8 cellular contexts compared by ENCODE assay signal in the genomic region with DNA sequence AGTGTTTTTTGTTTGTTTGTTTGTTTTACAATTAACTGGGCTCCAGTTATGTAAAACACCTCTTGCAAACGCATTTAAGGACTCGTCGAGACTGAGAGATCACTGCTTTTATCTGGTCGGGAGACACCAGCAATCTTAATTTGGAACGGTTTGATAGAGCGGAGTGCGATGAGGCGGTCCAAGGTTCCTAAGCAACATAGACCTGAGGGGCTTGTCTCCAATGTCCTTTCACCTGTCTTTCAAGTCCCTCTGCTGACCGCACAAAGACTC. TPM values are rescaled to one million over a fixed set of nuclear protein-coding genes. Genes with fewer than 3 reads are reported as not detected.
A peak's percentile ranks its signal among the peaks of the same experiment; 100 is the strongest.
DNase-seq lines count a peak whose midpoint lies in the region; ATAC-seq and TF ChIP-seq lines count a peak whose summit lies in the region.

No MANE protein-coding gene starts in this region.

- H3K9ac ChIP-seq in colonic mucosa (ENCODE audit: low read depth in 2 of 2, low read length in 2 of 2) = peak overlapping the region; percentile 74 to 90

- no peaks in the 10 kb centered on the region for H3K27me3 ChIP-seq in CD4-positive, alpha-beta T cell (ENCODE audit: control insufficient read depth, insufficient read depth, low read length)
- no peaks in the 10 kb centered on the region for H3K27me3 ChIP-seq in colonic mucosa

- POLR2A ChIA-PET in CD4-positive, alpha-beta T cell (lab: Charles Lee) = interaction anchor here (0.5 to 4.7 kb wide), 18 partner anchors 9 to 1985 kb away, joined by 3 to 52 read pairs (median 4); a partner anchor contains a TSS

- no peak for DNase-seq in CD4-positive, alpha-beta T cell
- no peak for DNase-seq in colonic mucosa
- no peak for DNase-seq in nephron progenitor cell
- no peak for DNase-seq in NCI-H2171 treated with DMSO at 0.1 percent for 48 hours (lab: John Stamatoyannopoulos, UW)
- DNase-seq in dedifferentiated amniotic fluid mesenchymal stem cell (ENCODE audit: extremely low spot score) = no peak
- DNase-seq in NOMO-1 treated with dmso at 0.1 percent for 144 hours (lab: John Stamatoyannopoulos, UW; ENCODE audit: unreplicated experiment) = no peak

- peak overlapping the region; percentile 83 for H3K4me3 ChIP-seq in colonic mucosa

- no peak for TF ChIP-seq CTCF in CD4-positive, alpha-beta T cell (IDR thresholded peaks at IDR 0.05)
- TF ChIP-seq CTCF in colonic mucosa (IDR thresholded peaks at IDR 0.05) (no peak), nephron progenitor cell (IDR thresholded peaks at IDR 0.05) (no peak)

- no peaks in the 10 kb centered on the region for H3K27me3 Mint-ChIP-seq in CD4-positive, alpha-beta T cell
- no peaks in the 10 kb centered on the region for H3K27me3 Mint-ChIP-seq in IgD-negative memory B cell
- no peaks in the 10 kb centered on the region for H3K27me3 Mint-ChIP-seq in nephron progenitor cell (ENCODE audit: low read depth, poor library complexity)

- CTCF ChIA-PET in CD4-positive, alpha-beta T cell (lab: Charles Lee) = no interaction called here

- ATAC-seq in CD4-positive, alpha-beta T cell (ENCODE audit: poor library complexity) = peak; percentile 0
- ATAC-seq in GM18907 (IDR thresholded peaks at IDR 0.05; ENCODE audit: unreplicated experiment) = no peak

- no peaks in the 10 kb centered on the region for H3K9me3 ChIP-seq in CD4-positive, alpha-beta T cell (ENCODE audit: control insufficient read depth, low read length)
- H3K9me3 ChIP-seq in colonic mucosa = no peaks in the 10 kb centered on the region

- intact Hi-C loops in CD4-positive, alpha-beta T cell (cut with DNase I, micrococcal nuclease) = loop anchor here (5.0 to 10.0 kb wide), 8 partner anchors 48 to 1183 kb away; a partner anchor contains a TSS
- intact Hi-C loops in colonic mucosa (cut with DNase I) = no loop called here

- peaks cover 38% of the 10 kb centered on the region for H3K4me1 Mint-ChIP-seq in CD4-positive, alpha-beta T cell (ENCODE audit: low read depth)
- H3K4me1 Mint-ChIP-seq in IgD-negative memory B cell = peaks cover 19 to 31% (median 26%) of the 10 kb centered on the region in 3 donors
- peaks cover 32% of the 10 kb centered on the region for H3K4me1 Mint-ChIP-seq in nephron progenitor cell

- H3K4me1 ChIP-seq in colonic mucosa = peaks cover 17% of the 10 kb centered on the region

- H3K27ac ChIP-seq in CD4-positive, alpha-beta T cell (ENCODE audit: low read depth, low read length) = peak overlapping the region; percentile 91
- peak overlapping the region; percentile 96 for H3K27ac ChIP-seq in colonic mucosa

- peaks cover 21% of the 10 kb centered on the region for H3K36me3 Mint-ChIP-seq in CD4-positive, alpha-beta T cell (ENCODE audit: low read depth)
- no peaks in the 10 kb centered on the region for H3K36me3 Mint-ChIP-seq in IgD-negative memory B cell
- H3K36me3 Mint-ChIP-seq in nephron progenitor cell (ENCODE audit: low read depth) = peaks cover 6% of the 10 kb centered on the region

- H3K27ac Mint-ChIP-seq in CD4-positive, alpha-beta T cell = peak overlapping the region; percentile 97
- H3K27ac Mint-ChIP-seq in IgD-negative memory B cell (peak overlapping the region; percentile 90 to 99 (median 97)), nephron progenitor cell (peak overlapping the region; percentile 100)

- peak overlapping the region; percentile 97 for H3K4me3 Mint-ChIP-seq in CD4-positive, alpha-beta T cell
- H3K4me3 Mint-ChIP-seq in IgD-negative memory B cell (peak overlapping the region; percentile 96 to 100 (median 96)), nephron progenitor cell (peak overlapping the region; percentile 96)

- no peaks in the 10 kb centered on the region for H3K9me3 Mint-ChIP-seq in CD4-positive, alpha-beta T cell
- H3K9me3 Mint-ChIP-seq in IgD-negative memory B cell (no peaks in the 10 kb centered on the region), nephron progenitor cell (no peaks in the 10 kb centered on the region)

- no peaks in the 10 kb centered on the region for H3K36me3 ChIP-seq in colonic mucosa

RNA-seq across cellular contexts. Expression of a gene that starts 0.7 kb away (rescaled TPM):
- total RNA-seq in CD4-positive, alpha-beta T cell = 10 to 100 TPM; 27.7 to 31.5 TPM
- 2.6 TPM for polyA plus RNA-seq in IgD-negative memory B cell
- total RNA-seq in colonic mucosa = 10 to 100 TPM; 41.5 to 42.2 TPM

RNA-seq across cellular contexts. Expression of a gene that starts 1.4 kb away (rescaled TPM):
- 1 to 10 TPM in 1 of 2 experiments, under 1 TPM in 1; 0.96 to 1.3 TPM for total RNA-seq in CD4-positive, alpha-beta T cell
- 0.38 TPM for polyA plus RNA-seq in IgD-negative memory B cell
- under 1 TPM; 0.16 to 0.20 TPM for total RNA-seq in colonic mucosa

RNA-seq across cellular contexts. Expression of a gene that starts 56.5 kb away (rescaled TPM):
- not detected for total RNA-seq in CD4-positive, alpha-beta T cell
- not detected for polyA plus RNA-seq in IgD-negative memory B cell
- total RNA-seq in colonic mucosa = not detected
